ENCODE assay signal across 8 cellular contexts in the genomic region with DNA sequence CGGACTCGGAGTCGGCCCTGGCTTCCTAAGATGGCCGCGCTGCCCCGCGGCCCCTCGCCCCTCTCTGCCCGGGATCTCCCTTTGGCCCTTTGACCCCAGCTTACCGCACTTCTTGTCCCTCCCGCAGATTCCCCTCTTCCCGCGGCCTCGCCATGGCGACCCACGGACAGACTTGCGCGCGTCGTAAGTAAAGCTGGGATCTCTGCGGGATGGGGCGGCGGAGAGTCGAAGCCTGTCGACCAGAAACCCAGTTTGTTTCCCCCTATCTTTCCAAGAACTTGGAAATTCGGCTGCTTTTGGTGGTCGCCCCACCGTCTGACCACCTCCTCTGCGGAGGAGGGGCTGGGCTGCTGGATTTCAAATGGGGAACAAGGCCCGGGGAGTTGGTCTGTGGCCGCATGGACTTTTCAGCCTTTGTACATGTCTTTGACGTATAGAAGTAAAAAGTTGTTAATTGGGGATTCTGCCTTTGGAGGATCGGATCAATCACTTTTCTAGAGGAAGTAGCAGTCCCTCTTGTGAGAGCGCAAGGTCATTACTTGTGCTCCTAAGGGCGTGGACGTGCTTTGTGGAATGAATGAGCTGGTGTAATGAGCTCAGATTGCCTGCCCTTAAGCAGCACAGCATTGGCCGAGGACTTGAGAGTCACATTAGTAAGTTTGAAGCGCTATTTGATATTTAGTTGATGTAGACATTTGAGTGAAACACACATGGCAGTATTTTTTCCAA. TPM values are rescaled to one million over a fixed set of nuclear protein-coding genes. Genes with fewer than 3 reads are reported as not detected.
DNase-seq lines count a peak whose midpoint lies in the region; ATAC-seq and TF ChIP-seq lines count a peak whose summit lies in the region.

No MANE protein-coding gene starts in this region.

- peak overlapping the region; percentile 100 for H3K27ac ChIP-seq in esophagus (ENCODE audit: low read depth in 2 of 2, low read length in 1 of 2)

- H3K9me3 Mint-ChIP-seq in activated CD4-positive, alpha-beta T cell treated with anti-CD3 and anti-CD28 coated beads, Interleukin-2, amount 10 ng/mL, durations not matched to agents 24 days and 14 days = no peaks in the 10 kb centered on the region
- no peaks in the 10 kb centered on the region for H3K9me3 Mint-ChIP-seq in nephron

- no peak for TF ChIP-seq CTCF in nephron (IDR thresholded peaks at IDR 0.05; ENCODE audit: unreplicated experiment in 3 of 3)

- peak overlapping the region; percentile 83 to 89 for H3K4me3 ChIP-seq in esophagus (ENCODE audit: low read depth in 1 of 2, low read length in 2 of 2)

- peaks cover 17% of the 10 kb centered on the region for H3K4me1 ChIP-seq in ES-I3 (ENCODE audit: insufficient read depth, low read length)
- H3K4me1 ChIP-seq in esophagus (ENCODE audit: control insufficient read depth in 2 of 2, insufficient read depth in 2 of 2, low read length in 1 of 2) = peaks cover 0 to 9% of the 10 kb centered on the region in 2 donors

- no peaks in the 10 kb centered on the region for H3K27me3 Mint-ChIP-seq in activated CD4-positive, alpha-beta T cell treated with anti-CD3 and anti-CD28 coated beads, Interleukin-2, amount 10 ng/mL, durations not matched to agents 24 days and 14 days
- no peaks in the 10 kb centered on the region for H3K27me3 Mint-ChIP-seq in nephron (ENCODE audit: low read depth)

- intact Hi-C loops in activated CD4-positive, alpha-beta T cell treated with anti-CD3 and anti-CD28 coated beads, Interleukin-2, amount 10 ng/mL, durations not matched to agents 24 days and 14 days (cut with micrococcal nuclease) = loop anchor here (1.0 to 2.0 kb wide), 2 partner anchors 622 to 1060 kb away; a partner anchor contains a TSS

- peak overlapping the region; percentile 100 for H3K27ac Mint-ChIP-seq in activated CD4-positive, alpha-beta T cell treated with anti-CD3 and anti-CD28 coated beads, Interleukin-2, amount 10 ng/mL, durations not matched to agents 24 days and 14 days
- peak overlapping the region; percentile 99 for H3K27ac Mint-ChIP-seq in nephron

- peak in 39 of 76 experiments; percentile 5 to 56 (median 21) for DNase-seq in HUDEP-2 (lab: John Stamatoyannopoulos, UW; ENCODE audit: unreplicated experiment in 76 of 76)
- DNase-seq in activated CD4-positive, alpha-beta T cell treated with anti-CD3 and anti-CD28 coated beads, Interleukin-2, amount 10 ng/mL, durations not matched to agents 24 days and 14 days = peak; percentile 78
- no peak for DNase-seq in NCI-H1694 (lab: John Stamatoyannopoulos, UW)
- no peak for DNase-seq in NCI-H226

- H3K36me3 Mint-ChIP-seq in activated CD4-positive, alpha-beta T cell treated with anti-CD3 and anti-CD28 coated beads, Interleukin-2, amount 10 ng/mL, durations not matched to agents 24 days and 14 days (ENCODE audit: low read depth) = peaks cover 31% of the 10 kb centered on the region
- peaks cover 38% of the 10 kb centered on the region for H3K36me3 Mint-ChIP-seq in nephron (ENCODE audit: low read depth)

- no peaks in the 10 kb centered on the region for H3K9me3 ChIP-seq in ES-I3 (ENCODE audit: control insufficient read depth, insufficient read depth, low read length)
- H3K9me3 ChIP-seq in esophagus (ENCODE audit: control insufficient read depth in 2 of 2, insufficient read depth in 1 of 2, low read depth in 1 of 2, low read length in 1 of 2) = no peaks in the 10 kb centered on the region

- ATAC-seq in HG03097 (IDR thresholded peaks at IDR 0.05; ENCODE audit: low FRiP score, unreplicated experiment) = no peak

- H3K36me3 ChIP-seq in ES-I3 (ENCODE audit: insufficient read depth, low read length) (peaks cover 12% of the 10 kb centered on the region), esophagus (ENCODE audit: control insufficient read depth in 2 of 2, insufficient read depth in 2 of 2, low read length in 1 of 2) (peaks cover 0 to 8% of the 10 kb centered on the region in 2 donors)

- peaks cover 35% of the 10 kb centered on the region for H3K4me1 Mint-ChIP-seq in activated CD4-positive, alpha-beta T cell treated with anti-CD3 and anti-CD28 coated beads, Interleukin-2, amount 10 ng/mL, durations not matched to agents 24 days and 14 days
- H3K4me1 Mint-ChIP-seq in nephron = peaks cover 44% of the 10 kb centered on the region

- H3K27me3 ChIP-seq in esophagus (ENCODE audit: control insufficient read depth in 1 of 2, insufficient read depth in 2 of 2, low read length in 2 of 2) = no peaks in the 10 kb centered on the region

- peak overlapping the region; percentile 97 for H3K9ac ChIP-seq in ES-I3 (ENCODE audit: low read depth, low read length)

- H3K4me3 Mint-ChIP-seq in activated CD4-positive, alpha-beta T cell treated with anti-CD3 and anti-CD28 coated beads, Interleukin-2, amount 10 ng/mL, durations not matched to agents 24 days and 14 days = peak overlapping the region; percentile 96
- peak overlapping the region; percentile 97 to 99 (median 99) for H3K4me3 Mint-ChIP-seq in nephron

- 0 to 1% methylated on average over 32 to 38 of the region's 38 CpGs for WGBS in esophagus, 2 donors

RNA-seq across cellular contexts. Expression of a gene that starts 0.6 kb away (rescaled TPM):
- 245 and 249 TPM in 2 replicates for total RNA-seq in activated CD4-positive, alpha-beta T cell treated with anti-CD3 and anti-CD28 coated beads, Interleukin-2, amount 10 ng/mL, durations not matched to agents 24 days and 14 days
- 100 to 1,000 TPM; 268 to 282 TPM for polyA plus RNA-seq in esophagus

RNA-seq across cellular contexts. Expression of a gene that starts 24.6 kb away (rescaled TPM):
- 37.1 and 38.1 TPM in 2 replicates for total RNA-seq in activated CD4-positive, alpha-beta T cell treated with anti-CD3 and anti-CD28 coated beads, Interleukin-2, amount 10 ng/mL, durations not matched to agents 24 days and 14 days
- 100 to 1,000 TPM; 153 to 185 TPM for polyA plus RNA-seq in esophagus

Comparison
In these comparisons a context has a peak if more than half of its experiments do, and no peak if none do; other contexts are left out.
1. DNase-seq: peak in HUDEP-2 (39 of 76) and activated CD4-positive, alpha-beta T cell treated with anti-CD3 and anti-CD28 coated beads, Interleukin-2, amount 10 ng/mL, durations not matched to agents 24 days and 14 days (single experiment); none in NCI-H1694 (single experiment) and NCI-H226 (single experiment).